Comparison of ENCODE assay signal across 11 cellular contexts in the genomic region with DNA sequence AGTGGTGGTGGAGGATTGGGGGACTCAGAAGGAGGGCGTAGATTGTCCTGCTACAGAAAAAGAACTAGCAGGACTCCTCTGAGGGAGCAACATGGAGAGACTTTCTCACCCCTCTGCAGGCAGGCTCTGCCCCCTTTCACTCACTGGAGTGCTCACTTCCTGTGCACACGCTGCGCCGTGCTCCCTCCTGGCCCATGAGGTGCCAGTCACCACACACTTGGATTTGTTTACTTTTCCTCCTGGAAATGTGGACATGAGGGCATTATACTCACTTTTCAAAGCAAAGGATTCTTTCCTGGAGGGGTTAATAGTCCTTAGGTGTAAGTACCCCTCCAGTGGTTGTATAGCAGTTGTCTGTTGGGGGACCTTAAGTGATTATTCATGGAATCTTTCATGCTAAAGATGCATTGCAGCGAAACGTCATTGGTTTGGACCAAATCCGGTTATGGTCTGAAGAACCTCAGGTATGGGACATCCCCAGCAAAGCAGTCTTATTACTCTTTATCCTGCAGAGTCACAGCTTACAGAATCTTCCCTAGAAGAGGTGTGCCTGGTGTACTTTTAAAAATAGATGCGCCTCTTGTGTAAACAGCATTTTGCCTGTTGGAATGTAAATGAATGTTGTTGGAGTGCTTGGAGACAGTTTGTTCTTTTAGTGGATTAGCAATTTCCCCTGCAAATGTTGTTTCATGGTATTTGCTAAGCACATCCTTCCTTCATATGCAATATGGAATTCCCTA.
DNase-seq lines count a peak whose midpoint lies in the region; ATAC-seq, FAIRE-seq and TF ChIP-seq lines count a peak whose summit lies in the region.
"Had no signal": no experiment of that assay in that cellular context is flagged by ENCODE, and none has a peak within 500 bp of the region (broad histone marks: within the 10 kb centered on the region; RNA-seq: fewer than 3 reads in every experiment).

No MANE protein-coding gene starts in this region.

- 74% methylated on average over 8 of the region's 8 CpGs for WGBS in A549 (ENCODE audit: missing lambda C conversion rate)
- 64 to 77% methylated on average over 8 of the region's 8 CpGs for WGBS in esophagus, 2 donors

- peak in 1 of 2 experiments; percentile 50 for DNase-seq in A549 (ENCODE audit: low read depth in 1 of 2, low spot score in 1 of 2)
- peak; percentile 40 for DNase-seq in NCI-H69 (lab: John Stamatoyannopoulos, UW)
- DNase-seq in osteocyte (ENCODE audit: extremely low spot score, unreplicated experiment) = no peak
- no peak for DNase-seq in HPDE6-E6E7 (ENCODE audit: extremely low spot score)
- no peak for DNase-seq in NCI-H146 (lab: John Stamatoyannopoulos, UW)
- DNase-seq in activated CD8-positive, alpha-beta memory T cell treated with anti-CD3 and anti-CD28 coated beads, Interleukin-2, amount 50 U/mL, for 48 hours = no peak
- no peak for DNase-seq in NCI-H2196 treated with DMSO at 0.1 percent for 48 hours (lab: John Stamatoyannopoulos, UW; ENCODE audit: unreplicated experiment)
- DNase-seq: activated CD4-positive, alpha-beta T cell treated with anti-CD3 and anti-CD28 coated beads, Interleukin-2, amount 10 ng/mL, durations not matched to agents 24 days and 14 days; amniotic stem cell; BE2C had no signal

- no peak for ATAC-seq in A549

- 0 out of 3 replicates have a peak, but pooled peaks cover 3% of the 10 kb centered on the region for H3K9me3 ChIP-seq in A549
- no peaks in the 10 kb centered on the region for H3K9me3 ChIP-seq in esophagus (ENCODE audit: control insufficient read depth in 2 of 2, insufficient read depth in 1 of 2, low read depth in 1 of 2, low read length in 1 of 2)
- H3K9me3 ChIP-seq: BE2C had no signal

- no peaks in the 10 kb centered on the region for H3K27me3 ChIP-seq in esophagus (ENCODE audit: control insufficient read depth in 1 of 2, insufficient read depth in 2 of 2, low read length in 2 of 2)
- H3K27me3 ChIP-seq: BE2C had no signal

- H3K27ac Mint-ChIP-seq in osteocyte (ENCODE audit: unreplicated experiment) = peak overlapping the region; percentile 53
- H3K27ac Mint-ChIP-seq: activated CD4-positive, alpha-beta T cell treated with anti-CD3 and anti-CD28 coated beads, Interleukin-2, amount 10 ng/mL, durations not matched to agents 24 days and 14 days had no signal

- CTCF ChIA-PET in A549 (lab: Yijun Ruan, JAX) = no interaction called here

- H3K4me1 Mint-ChIP-seq in osteocyte (ENCODE audit: unreplicated experiment) = peaks cover 78% of the 10 kb centered on the region

- peaks cover 76% of the 10 kb centered on the region for H3K4me1 ChIP-seq in A549
- H3K4me1 ChIP-seq in esophagus (ENCODE audit: control insufficient read depth in 2 of 2, insufficient read depth in 2 of 2, low read length in 1 of 2) = peaks cover 9 to 37% of the 10 kb centered on the region in 2 donors
- H3K4me1 ChIP-seq: BE2C had no signal

- H3K36me3 ChIP-seq in esophagus (ENCODE audit: control insufficient read depth in 2 of 2, insufficient read depth in 2 of 2, low read length in 1 of 2) = no peaks in the 10 kb centered on the region
- H3K36me3 ChIP-seq: BE2C had no signal

- no peak for TF ChIP-seq POLR2A in A549 (IDR thresholded peaks at IDR 0.05; ENCODE audit: low read length)

- H3K4me3 ChIP-seq in A549 = no peak overlapping the region
- no peak overlapping the region for H3K4me3 ChIP-seq in esophagus (ENCODE audit: low read depth in 1 of 2, low read length in 2 of 2)

- H3K36me3 Mint-ChIP-seq in osteocyte (ENCODE audit: unreplicated experiment) = no peaks in the 10 kb centered on the region

- no peak overlapping the region for H3K4me3 Mint-ChIP-seq in osteocyte (ENCODE audit: unreplicated experiment)
- H3K4me3 Mint-ChIP-seq: activated CD4-positive, alpha-beta T cell treated with anti-CD3 and anti-CD28 coated beads, Interleukin-2, amount 10 ng/mL, durations not matched to agents 24 days and 14 days had no signal

- H3K9me3 Mint-ChIP-seq in osteocyte (ENCODE audit: unreplicated experiment) = no peaks in the 10 kb centered on the region
- H3K9me3 Mint-ChIP-seq: activated CD4-positive, alpha-beta T cell treated with anti-CD3 and anti-CD28 coated beads, Interleukin-2, amount 10 ng/mL, durations not matched to agents 24 days and 14 days had no signal

- peak overlapping the region; percentile 32 for H3K4me2 ChIP-seq in A549

- no peak for TF ChIP-seq CTCF in A549 (IDR thresholded peaks at IDR 0.05)
- no peak for TF ChIP-seq CTCF in osteocyte (IDR thresholded peaks at IDR 0.05)

- POLR2A ChIA-PET in A549 (lab: Yijun Ruan, JAX) = no interaction called here

- no peak for TF ChIP-seq RAD21 in A549 (conservative IDR thresholded peaks at IDR 0.05 in 1 of 2, IDR thresholded peaks at IDR 0.05 in 1 of 2)

- peak overlapping the region; percentile 75 to 85 for H3K27ac ChIP-seq in A549
- peak overlapping the region; percentile 50 to 72 for H3K27ac ChIP-seq in esophagus (ENCODE audit: low read depth in 2 of 2, low read length in 1 of 2)

- H3K27me3 Mint-ChIP-seq in osteocyte (ENCODE audit: unreplicated experiment) = no peaks in the 10 kb centered on the region
- H3K27me3 Mint-ChIP-seq: activated CD4-positive, alpha-beta T cell treated with anti-CD3 and anti-CD28 coated beads, Interleukin-2, amount 10 ng/mL, durations not matched to agents 24 days and 14 days had no signal

- no peak for TF ChIP-seq EP300 in A549 (IDR thresholded peaks at IDR 0.05)

- FAIRE-seq in A549 (lab: Jason Lieb, UNC) = no peak

TF ChIP-seq in A549, 52 proteins besides CTCF, POLR2A, EP300 and RAD21 (continues in another document):
- TF ChIP-seq, protein P1, sequence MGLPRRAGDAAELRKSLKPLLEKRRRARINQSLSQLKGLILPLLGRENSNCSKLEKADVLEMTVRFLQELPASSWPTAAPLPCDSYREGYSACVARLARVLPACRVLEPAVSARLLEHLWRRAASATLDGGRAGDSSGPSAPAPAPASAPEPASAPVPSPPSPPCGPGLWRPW (IDR thresholded peaks at IDR 0.05) = no peak
- no peak for TF ChIP-seq HDAC2 (IDR thresholded peaks at IDR 0.05)
- TF ChIP-seq PHF8 (IDR thresholded peaks at IDR 0.05; ENCODE audit: borderline replicate concordance, low read depth) = no peak
- TF ChIP-seq, protein P2, sequence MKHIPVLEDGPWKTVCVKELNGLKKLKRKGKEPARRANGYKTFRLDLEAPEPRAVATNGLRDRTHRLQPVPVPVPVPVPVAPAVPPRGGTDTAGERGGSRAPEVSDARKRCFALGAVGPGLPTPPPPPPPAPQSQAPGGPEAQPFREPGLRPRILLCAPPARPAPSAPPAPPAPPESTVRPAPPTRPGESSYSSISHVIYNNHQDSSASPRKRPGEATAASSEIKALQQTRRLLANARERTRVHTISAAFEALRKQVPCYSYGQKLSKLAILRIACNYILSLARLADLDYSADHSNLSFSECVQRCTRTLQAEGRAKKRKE (CRISPR knock-in tag; IDR thresholded peaks at IDR 0.05; ENCODE audit: low read depth) = no peak
- peak; percentile 54; the same call in 1 of the 2 replicates for TF ChIP-seq FOXS1 (CRISPR knock-in tag; IDR thresholded peaks at IDR 0.05)
- TF ChIP-seq FOSL2 (IDR thresholded peaks at IDR 0.05) = no peak
- TF ChIP-seq FOSL2 (CRISPR knock-in tag; IDR thresholded peaks at IDR 0.05) = no peak
- no peak for TF ChIP-seq JUNB (IDR thresholded peaks at IDR 0.05)
- TF ChIP-seq, protein P3, sequence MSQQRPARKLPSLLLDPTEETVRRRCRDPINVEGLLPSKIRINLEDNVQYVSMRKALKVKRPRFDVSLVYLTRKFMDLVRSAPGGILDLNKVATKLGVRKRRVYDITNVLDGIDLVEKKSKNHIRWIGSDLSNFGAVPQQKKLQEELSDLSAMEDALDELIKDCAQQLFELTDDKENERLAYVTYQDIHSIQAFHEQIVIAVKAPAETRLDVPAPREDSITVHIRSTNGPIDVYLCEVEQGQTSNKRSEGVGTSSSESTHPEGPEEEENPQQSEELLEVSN (IDR thresholded peaks at IDR 0.05; ENCODE audit: borderline replicate concordance, low read depth) = no peak
- TF ChIP-seq, protein P4, sequence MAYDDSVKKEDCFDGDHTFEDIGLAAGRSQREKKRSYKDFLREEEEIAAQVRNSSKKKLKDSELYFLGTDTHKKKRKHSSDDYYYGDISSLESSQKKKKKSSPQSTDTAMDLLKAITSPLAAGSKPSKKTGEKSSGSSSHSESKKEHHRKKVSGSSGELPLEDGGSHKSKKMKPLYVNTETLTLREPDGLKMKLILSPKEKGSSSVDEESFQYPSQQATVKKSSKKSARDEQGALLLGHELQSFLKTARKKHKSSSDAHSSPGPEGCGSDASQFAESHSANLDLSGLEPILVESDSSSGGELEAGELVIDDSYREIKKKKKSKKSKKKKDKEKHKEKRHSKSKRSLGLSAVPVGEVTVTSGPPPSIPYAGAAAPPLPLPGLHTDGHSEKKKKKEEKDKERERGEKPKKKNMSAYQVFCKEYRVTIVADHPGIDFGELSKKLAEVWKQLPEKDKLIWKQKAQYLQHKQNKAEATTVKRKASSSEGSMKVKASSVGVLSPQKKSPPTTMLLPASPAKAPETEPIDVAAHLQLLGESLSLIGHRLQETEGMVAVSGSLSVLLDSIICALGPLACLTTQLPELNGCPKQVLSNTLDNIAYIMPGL (CRISPR knock-in tag; IDR thresholded peaks at IDR 0.05; ENCODE audit: borderline replicate concordance) = no peak
- TF ChIP-seq ZC3H11A (IDR thresholded peaks at IDR 0.05) = no peak
- TF ChIP-seq CEBPB (IDR thresholded peaks at IDR 0.05) = no peak; a peak in 1 of 4 replicates
- TF ChIP-seq NR3C1 (IDR thresholded peaks at IDR 0.05) = no peak
- TF ChIP-seq, protein P5, sequence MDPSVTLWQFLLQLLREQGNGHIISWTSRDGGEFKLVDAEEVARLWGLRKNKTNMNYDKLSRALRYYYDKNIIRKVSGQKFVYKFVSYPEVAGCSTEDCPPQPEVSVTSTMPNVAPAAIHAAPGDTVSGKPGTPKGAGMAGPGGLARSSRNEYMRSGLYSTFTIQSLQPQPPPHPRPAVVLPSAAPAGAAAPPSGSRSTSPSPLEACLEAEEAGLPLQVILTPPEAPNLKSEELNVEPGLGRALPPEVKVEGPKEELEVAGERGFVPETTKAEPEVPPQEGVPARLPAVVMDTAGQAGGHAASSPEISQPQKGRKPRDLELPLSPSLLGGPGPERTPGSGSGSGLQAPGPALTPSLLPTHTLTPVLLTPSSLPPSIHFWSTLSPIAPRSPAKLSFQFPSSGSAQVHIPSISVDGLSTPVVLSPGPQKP (IDR thresholded peaks at IDR 0.05; ENCODE audit: low read depth, low read length) = no peak
- TF ChIP-seq FOSB (CRISPR knock-in tag; IDR thresholded peaks at IDR 0.05) = no peak
- no peak for TF ChIP-seq NPAS2 (CRISPR knock-in tag; IDR thresholded peaks at IDR 0.05; ENCODE audit: borderline replicate concordance)
- TF ChIP-seq, protein P6, sequence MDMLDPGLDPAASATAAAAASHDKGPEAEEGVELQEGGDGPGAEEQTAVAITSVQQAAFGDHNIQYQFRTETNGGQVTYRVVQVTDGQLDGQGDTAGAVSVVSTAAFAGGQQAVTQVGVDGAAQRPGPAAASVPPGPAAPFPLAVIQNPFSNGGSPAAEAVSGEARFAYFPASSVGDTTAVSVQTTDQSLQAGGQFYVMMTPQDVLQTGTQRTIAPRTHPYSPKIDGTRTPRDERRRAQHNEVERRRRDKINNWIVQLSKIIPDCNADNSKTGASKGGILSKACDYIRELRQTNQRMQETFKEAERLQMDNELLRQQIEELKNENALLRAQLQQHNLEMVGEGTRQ (IDR thresholded peaks at IDR 0.05) = no peak
- no peak for TF ChIP-seq MAFK (IDR thresholded peaks at IDR 0.05; ENCODE audit: partially characterized antibody)
